ENCODE assay signal across 1 cellular context in the genomic region with DNA sequence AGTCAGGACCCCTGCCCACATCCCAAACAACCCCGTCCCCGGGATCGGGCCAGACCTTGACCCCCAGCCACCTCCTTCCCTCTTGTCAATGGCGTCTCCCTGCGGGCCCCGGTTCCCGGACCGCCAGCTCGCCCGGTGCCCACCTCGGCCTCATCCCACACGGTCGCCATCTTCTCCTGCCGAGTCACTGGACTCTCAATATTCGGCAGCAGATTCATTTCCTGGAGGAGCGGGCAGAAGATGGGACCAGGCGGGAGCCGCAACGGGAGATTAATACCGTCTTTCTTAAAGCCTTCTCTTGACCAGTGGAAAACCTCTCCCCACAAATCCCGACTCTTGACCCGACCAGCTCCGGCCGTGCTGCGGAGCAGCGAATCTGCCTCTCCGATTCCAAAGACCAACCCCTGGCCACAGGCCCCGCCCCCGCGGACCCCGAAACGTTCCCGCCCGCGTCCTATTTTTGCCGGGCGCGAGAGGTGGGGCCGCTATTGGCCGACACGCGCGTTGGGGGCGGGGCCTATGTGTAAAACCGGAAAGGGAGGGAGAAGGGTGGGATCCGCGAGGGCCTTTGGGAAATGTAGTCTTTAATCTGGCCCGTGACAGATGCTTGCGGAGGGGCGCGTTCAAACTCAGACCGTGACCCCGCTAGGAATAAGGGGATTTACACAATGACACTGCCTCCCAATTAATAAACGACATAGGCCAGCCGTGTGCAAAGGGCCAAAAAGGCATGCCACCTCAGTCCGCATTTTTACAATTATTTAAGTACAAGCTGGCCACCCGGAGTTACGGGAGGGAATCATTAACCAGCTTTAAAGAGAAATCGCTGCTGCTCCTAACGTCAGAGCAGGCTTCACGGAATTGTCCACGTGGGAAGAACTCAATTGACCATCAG.
TF ChIP-seq lines count a peak whose summit lies in the region.

Gene PSMC3 (minus strand): TSS at position 378 of the 895 bp plus-strand sequence. CDS start 160 bp downstream, at position 218.

TF ChIP-seq in HepG2, 621 proteins besides CTCF, POLR2A, EP300 and RAD21 (continued from another document and continues in another):
- TF ChIP-seq, protein P1, sequence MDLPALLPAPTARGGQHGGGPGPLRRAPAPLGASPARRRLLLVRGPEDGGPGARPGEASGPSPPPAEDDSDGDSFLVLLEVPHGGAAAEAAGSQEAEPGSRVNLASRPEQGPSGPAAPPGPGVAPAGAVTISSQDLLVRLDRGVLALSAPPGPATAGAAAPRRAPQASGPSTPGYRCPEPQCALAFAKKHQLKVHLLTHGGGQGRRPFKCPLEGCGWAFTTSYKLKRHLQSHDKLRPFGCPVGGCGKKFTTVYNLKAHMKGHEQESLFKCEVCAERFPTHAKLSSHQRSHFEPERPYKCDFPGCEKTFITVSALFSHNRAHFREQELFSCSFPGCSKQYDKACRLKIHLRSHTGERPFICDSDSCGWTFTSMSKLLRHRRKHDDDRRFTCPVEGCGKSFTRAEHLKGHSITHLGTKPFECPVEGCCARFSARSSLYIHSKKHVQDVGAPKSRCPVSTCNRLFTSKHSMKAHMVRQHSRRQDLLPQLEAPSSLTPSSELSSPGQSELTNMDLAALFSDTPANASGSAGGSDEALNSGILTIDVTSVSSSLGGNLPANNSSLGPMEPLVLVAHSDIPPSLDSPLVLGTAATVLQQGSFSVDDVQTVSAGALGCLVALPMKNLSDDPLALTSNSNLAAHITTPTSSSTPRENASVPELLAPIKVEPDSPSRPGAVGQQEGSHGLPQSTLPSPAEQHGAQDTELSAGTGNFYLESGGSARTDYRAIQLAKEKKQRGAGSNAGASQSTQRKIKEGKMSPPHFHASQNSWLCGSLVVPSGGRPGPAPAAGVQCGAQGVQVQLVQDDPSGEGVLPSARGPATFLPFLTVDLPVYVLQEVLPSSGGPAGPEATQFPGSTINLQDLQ (CRISPR knock-in tag; IDR thresholded peaks at IDR 0.05) = 0 out of 2 replicates have a peak, but pooled peaks have one; percentile 51
- peak; percentile 32; the same call in 1 of the 2 replicates for TF ChIP-seq FOXJ3 (CRISPR knock-in tag; IDR thresholded peaks at IDR 0.05; ENCODE audit: borderline replicate concordance)
- TF ChIP-seq, protein P2, sequence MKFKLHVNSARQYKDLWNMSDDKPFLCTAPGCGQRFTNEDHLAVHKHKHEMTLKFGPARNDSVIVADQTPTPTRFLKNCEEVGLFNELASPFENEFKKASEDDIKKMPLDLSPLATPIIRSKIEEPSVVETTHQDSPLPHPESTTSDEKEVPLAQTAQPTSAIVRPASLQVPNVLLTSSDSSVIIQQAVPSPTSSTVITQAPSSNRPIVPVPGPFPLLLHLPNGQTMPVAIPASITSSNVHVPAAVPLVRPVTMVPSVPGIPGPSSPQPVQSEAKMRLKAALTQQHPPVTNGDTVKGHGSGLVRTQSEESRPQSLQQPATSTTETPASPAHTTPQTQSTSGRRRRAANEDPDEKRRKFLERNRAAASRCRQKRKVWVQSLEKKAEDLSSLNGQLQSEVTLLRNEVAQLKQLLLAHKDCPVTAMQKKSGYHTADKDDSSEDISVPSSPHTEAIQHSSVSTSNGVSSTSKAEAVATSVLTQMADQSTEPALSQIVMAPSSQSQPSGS (CRISPR knock-in tag; IDR thresholded peaks at IDR 0.05) = no peak
- TF ChIP-seq SOX13 (IDR thresholded peaks at IDR 0.05) = no peak
- TF ChIP-seq SOX13 (CRISPR knock-in tag; conservative IDR thresholded peaks at IDR 0.05 in 1 of 2, IDR thresholded peaks at IDR 0.05 in 1 of 2) = no peak; a peak in 1 of 4 replicates
- TF ChIP-seq ARID2 (CRISPR knock-in tag; IDR thresholded peaks at IDR 0.05; ENCODE audit: borderline replicate concordance) = 0 out of 2 replicates have a peak, but pooled peaks have one; percentile 66
- no peak for TF ChIP-seq FLYWCH1 (CRISPR knock-in tag; IDR thresholded peaks at IDR 0.05)
- no peak for TF ChIP-seq U2AF2 (IDR thresholded peaks at IDR 0.05; ENCODE audit: low read depth, low read length)
- no peak for TF ChIP-seq PAWR (CRISPR knock-in tag; IDR thresholded peaks at IDR 0.05; ENCODE audit: borderline replicate concordance)
- TF ChIP-seq HNRNPK (IDR thresholded peaks at IDR 0.05; ENCODE audit: low read depth, low read length, poor library complexity, severe bottlenecking) = peak; percentile 57
- no peak for TF ChIP-seq PAF1 (CRISPR knock-in tag; IDR thresholded peaks at IDR 0.05)
- TF ChIP-seq SUZ12 (IDR thresholded peaks at IDR 0.05; ENCODE audit: low read depth, low read length) = peak; percentile 57; the same call in 1 of the 2 replicates
- TF ChIP-seq ZNF501 (CRISPR knock-in tag; IDR thresholded peaks at IDR 0.05) = peak; percentile 60
- TF ChIP-seq ATF7-NPFF (CRISPR knock-in tag; IDR thresholded peaks at IDR 0.05; ENCODE audit: low read depth) = 0 out of 2 replicates have a peak, but pooled peaks have one; percentile 22
- TF ChIP-seq, protein P3, sequence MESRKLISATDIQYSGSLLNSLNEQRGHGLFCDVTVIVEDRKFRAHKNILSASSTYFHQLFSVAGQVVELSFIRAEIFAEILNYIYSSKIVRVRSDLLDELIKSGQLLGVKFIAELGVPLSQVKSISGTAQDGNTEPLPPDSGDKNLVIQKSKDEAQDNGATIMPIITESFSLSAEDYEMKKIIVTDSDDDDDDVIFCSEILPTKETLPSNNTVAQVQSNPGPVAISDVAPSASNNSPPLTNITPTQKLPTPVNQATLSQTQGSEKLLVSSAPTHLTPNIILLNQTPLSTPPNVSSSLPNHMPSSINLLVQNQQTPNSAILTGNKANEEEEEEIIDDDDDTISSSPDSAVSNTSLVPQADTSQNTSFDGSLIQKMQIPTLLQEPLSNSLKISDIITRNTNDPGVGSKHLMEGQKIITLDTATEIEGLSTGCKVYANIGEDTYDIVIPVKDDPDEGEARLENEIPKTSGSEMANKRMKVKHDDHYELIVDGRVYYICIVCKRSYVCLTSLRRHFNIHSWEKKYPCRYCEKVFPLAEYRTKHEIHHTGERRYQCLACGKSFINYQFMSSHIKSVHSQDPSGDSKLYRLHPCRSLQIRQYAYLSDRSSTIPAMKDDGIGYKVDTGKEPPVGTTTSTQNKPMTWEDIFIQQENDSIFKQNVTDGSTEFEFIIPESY (CRISPR knock-in tag; IDR thresholded peaks at IDR 0.05) = peak; percentile 14; the same call in 1 of the 2 replicates
- peak; percentile 100 for TF ChIP-seq ZFAT (CRISPR knock-in tag; conservative IDR thresholded peaks at IDR 0.05)
- peak; percentile 47 for TF ChIP-seq ZNF781 (CRISPR knock-in tag; IDR thresholded peaks at IDR 0.05; ENCODE audit: borderline replicate concordance, not compliant biosample characterization)
- no peak for TF ChIP-seq ZNF18 (CRISPR knock-in tag; IDR thresholded peaks at IDR 0.05; ENCODE audit: insufficient replicate concordance)
- TF ChIP-seq HOXA5 (CRISPR knock-in tag; IDR thresholded peaks at IDR 0.05) = peak; percentile 94
- no peak; the same call in 1 of the 2 replicates for TF ChIP-seq ESRRA (CRISPR knock-in tag; IDR thresholded peaks at IDR 0.05; ENCODE audit: low read depth)
- TF ChIP-seq, protein P4, sequence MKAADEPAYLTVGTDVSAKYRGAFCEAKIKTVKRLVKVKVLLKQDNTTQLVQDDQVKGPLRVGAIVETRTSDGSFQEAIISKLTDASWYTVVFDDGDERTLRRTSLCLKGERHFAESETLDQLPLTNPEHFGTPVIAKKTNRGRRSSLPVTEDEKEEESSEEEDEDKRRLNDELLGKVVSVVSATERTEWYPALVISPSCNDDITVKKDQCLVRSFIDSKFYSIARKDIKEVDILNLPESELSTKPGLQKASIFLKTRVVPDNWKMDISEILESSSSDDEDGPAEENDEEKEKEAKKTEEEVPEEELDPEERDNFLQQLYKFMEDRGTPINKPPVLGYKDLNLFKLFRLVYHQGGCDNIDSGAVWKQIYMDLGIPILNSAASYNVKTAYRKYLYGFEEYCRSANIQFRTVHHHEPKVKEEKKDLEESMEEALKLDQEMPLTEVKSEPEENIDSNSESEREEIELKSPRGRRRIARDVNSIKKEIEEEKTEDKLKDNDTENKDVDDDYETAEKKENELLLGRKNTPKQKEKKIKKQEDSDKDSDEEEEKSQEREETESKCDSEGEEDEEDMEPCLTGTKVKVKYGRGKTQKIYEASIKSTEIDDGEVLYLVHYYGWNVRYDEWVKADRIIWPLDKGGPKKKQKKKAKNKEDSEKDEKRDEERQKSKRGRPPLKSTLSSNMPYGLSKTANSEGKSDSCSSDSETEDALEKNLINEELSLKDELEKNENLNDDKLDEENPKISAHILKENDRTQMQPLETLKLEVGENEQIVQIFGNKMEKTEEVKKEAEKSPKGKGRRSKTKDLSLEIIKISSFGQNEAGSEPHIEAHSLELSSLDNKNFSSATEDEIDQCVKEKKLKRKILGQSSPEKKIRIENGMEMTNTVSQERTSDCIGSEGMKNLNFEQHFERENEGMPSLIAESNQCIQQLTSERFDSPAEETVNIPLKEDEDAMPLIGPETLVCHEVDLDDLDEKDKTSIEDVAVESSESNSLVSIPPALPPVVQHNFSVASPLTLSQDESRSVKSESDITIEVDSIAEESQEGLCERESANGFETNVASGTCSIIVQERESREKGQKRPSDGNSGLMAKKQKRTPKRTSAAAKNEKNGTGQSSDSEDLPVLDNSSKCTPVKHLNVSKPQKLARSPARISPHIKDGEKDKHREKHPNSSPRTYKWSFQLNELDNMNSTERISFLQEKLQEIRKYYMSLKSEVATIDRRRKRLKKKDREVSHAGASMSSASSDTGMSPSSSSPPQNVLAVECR (CRISPR knock-in tag; IDR thresholded peaks at IDR 0.05; ENCODE audit: borderline replicate concordance) = peak; percentile 83
- TF ChIP-seq TOE1 (CRISPR knock-in tag; IDR thresholded peaks at IDR 0.05) = no peak
- 0 out of 2 replicates have a peak, but pooled peaks have one; percentile 53 for TF ChIP-seq ZNF446 (CRISPR knock-in tag; IDR thresholded peaks at IDR 0.05)
- no peak for TF ChIP-seq NFAT5 (CRISPR knock-in tag; IDR thresholded peaks at IDR 0.05)
